ENCODE assay signal across 2 cellular contexts in the genomic region with DNA sequence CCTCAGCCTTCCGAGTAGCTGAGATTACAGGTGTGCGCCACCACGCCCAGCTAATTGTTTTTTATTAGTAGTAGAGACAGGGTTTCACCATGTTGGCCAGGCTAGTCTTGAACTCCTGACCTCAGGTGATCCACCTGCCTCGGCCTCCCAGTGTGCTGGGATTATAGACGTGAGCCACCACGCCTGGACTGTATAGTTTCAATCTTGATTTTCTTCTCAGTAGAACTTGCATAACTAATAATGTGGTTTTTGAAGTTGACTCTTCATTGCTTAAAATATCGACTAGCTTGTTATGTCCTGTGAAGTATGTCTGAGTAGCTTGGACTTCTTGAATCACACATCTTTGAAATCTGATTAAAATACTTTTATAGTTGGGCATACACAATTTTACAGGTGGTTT. TPM values are rescaled to one million over a fixed set of nuclear protein-coding genes. Genes with fewer than 3 reads are reported as not detected.
"Had no signal": no experiment of that assay in that cellular context is flagged by ENCODE, and none has a peak within 500 bp of the region (broad histone marks: within the 10 kb centered on the region; RNA-seq: fewer than 3 reads in every experiment).

No MANE protein-coding gene starts in this region.

RNA-seq across cellular contexts. Expression of a gene that starts 23.9 kb away (rescaled TPM):
- polyA plus RNA-seq: adrenal gland, aorta had no signal
